Comparison of ENCODE assay signal across 8 cellular contexts in genomic region chr1:208652300-208653160, GRCh38.
DNase-seq lines count a peak whose midpoint lies in the region; FAIRE-seq and TF ChIP-seq lines count a peak whose summit lies in the region.

No MANE protein-coding gene starts in this region.

- no peaks in the 10 kb centered on the region for H3K27me3 ChIP-seq in bronchial epithelial cell (ENCODE audit: control insufficient read depth, insufficient read depth, low read length)

- peak; percentile 79 for FAIRE-seq in bronchial epithelial cell (lab: Jason Lieb, UNC)

- peak; percentile 54 for DNase-seq in activated CD8-positive, alpha-beta memory T cell treated with anti-CD3 and anti-CD28 coated beads for 24 hours
- DNase-seq in activated CD8-positive, alpha-beta memory T cell treated with anti-CD3 and anti-CD28 coated beads, Interleukin-2, amount 50 U/mL, for 4 hours: no peak
- DNase-seq in HFF-Myc (ENCODE audit: extremely low read depth, low read depth): peak; percentile 39
- DNase-seq in NCI-H1092 (lab: John Stamatoyannopoulos, UW): peak; percentile 88
- DNase-seq in SIG-M5 (lab: John Stamatoyannopoulos, UW): peak; percentile 15
- DNase-seq in bronchial epithelial cell (ENCODE audit: low read depth): peak; percentile 73
- DNase-seq in kidney glomerular epithelial cell (lab: John Stamatoyannopoulos, UW): peak; percentile 56
- peak; percentile 4 for DNase-seq in stimulated activated CD4-positive, alpha-beta T cell treated with anti-CD3 and anti-CD28 coated beads, Interleukin-4, amount 100 ng/mL, for 1 hour

- no peaks in the 10 kb centered on the region for H3K36me3 ChIP-seq in bronchial epithelial cell (ENCODE audit: control insufficient read depth, insufficient read depth, low read length)

- TF ChIP-seq CTCF in HFF-Myc (IDR thresholded peaks at IDR 0.05; ENCODE audit: low read depth, low read length, missing control alignments) (peak; percentile 81), bronchial epithelial cell (IDR thresholded peaks at IDR 0.05; ENCODE audit: insufficient read depth, low read length, severe bottlenecking) (peak; percentile 76)

- H3K4me3 ChIP-seq in HFF-Myc (replicated peaks; ENCODE audit: low read depth, low read length) (no peak overlapping the region), bronchial epithelial cell (ENCODE audit: low read depth, low read length) (no peak overlapping the region)
